In the genomic region with DNA sequence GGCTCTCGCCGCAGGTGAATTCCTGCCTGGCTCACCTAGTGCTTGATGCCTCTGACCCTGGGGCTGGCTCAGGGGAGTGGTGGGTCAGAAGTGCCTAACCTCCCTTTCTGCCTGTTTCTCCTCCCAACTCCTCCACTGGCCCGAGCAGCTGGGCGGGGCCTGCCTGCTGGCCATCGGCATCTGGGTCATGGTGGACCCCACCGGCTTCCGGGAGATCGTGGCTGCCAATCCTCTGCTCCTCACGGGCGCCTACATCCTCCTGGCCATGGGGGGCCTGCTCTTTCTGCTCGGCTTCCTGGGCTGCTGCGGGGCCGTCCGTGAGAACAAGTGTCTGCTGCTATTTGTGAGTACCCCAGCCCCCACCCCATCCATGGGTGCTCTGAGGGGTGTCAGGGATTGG, we compare ENCODE assay signal across 26 cellular contexts.
"Had no signal": no experiment of that assay in that cellular context is flagged by ENCODE, and none has a peak within 500 bp of the region (broad histone marks: within the 10 kb centered on the region; RNA-seq: fewer than 3 reads in every experiment).

No MANE protein-coding gene starts in this region.

- H3K4me2 ChIP-seq: smooth muscle cell had no signal

- H3K4me3 ChIP-seq: lower lobe of right lung, ovary, prostate gland, right lobe of liver, smooth muscle cell, tibial nerve, uterus had no signal

- H3K27ac ChIP-seq: lower lobe of right lung, ovary, prostate gland, right lobe of liver, tibial nerve, uterus had no signal

- H3K9me3 Mint-ChIP-seq: mesothelial cell of epicardium; naive B cell; natural killer cell; nephron progenitor cell; stimulated activated memory B cell treated with anti-CD40 and anti-IgM and Interleukin-4, amounts not matched to agents 10 μg/mL and 1 μg/mL and 100 μg/mL, for 72 hours; stimulated activated naive CD8-positive, alpha-beta T cell treated with anti-CD3 and anti-CD28 coated beads, Interleukin-15, amount 100 ng/mL, for 72 hours; type B pancreatic cell had no signal

- H3K36me3 ChIP-seq: lower lobe of right lung, ovary, prostate gland, right lobe of liver, tibial nerve, uterus had no signal

- H3K9me3 ChIP-seq: lower lobe of right lung, ovary, prostate gland, right lobe of liver, tibial nerve, uterus had no signal

- DNase-seq: hippocampal formation; kidney glomerular epithelial cell; left cardiac atrium; lower lobe of right lung; mammary epithelial cell; mesendoderm; naive B cell; natural killer cell; nephron progenitor cell; ovary; posterior cingulate gyrus; right lobe of liver; stimulated activated CD4-positive, alpha-beta T cell treated with anti-CD3 and anti-CD28 coated beads, Interleukin-1b, Interleukin-23, amount 100 ng/mL, for 48 hours; stimulated activated CD4-positive, alpha-beta T cell treated with anti-CD3 and anti-CD28 coated beads, Interleukin-2, amount 100 ng/mL, for 48 hours; stimulated activated CD4-positive, alpha-beta T cell treated with anti-CD3 and anti-CD28 coated beads, Interleukin-4, amount 100 ng/mL, for 4 hours; stimulated activated CD8-positive, alpha-beta memory T cell treated with anti-CD3 and anti-CD28 coated beads, Interleukin-4, amount 100 ng/mL, for 48 hours; stimulated activated naive CD4-positive, alpha-beta T cell treated with Interleukin-2 at 50 U/mL for 16 hours; stimulated activated naive CD8-positive, alpha-beta T cell treated with anti-CD3 and anti-CD28 coated beads, Interleukin-15, amount 100 ng/mL, for 72 hours; uterus had no signal

- H3K4me3 Mint-ChIP-seq: mesothelial cell of epicardium; naive B cell; natural killer cell; nephron progenitor cell; stimulated activated memory B cell treated with anti-CD40 and anti-IgM and Interleukin-4, amounts not matched to agents 10 μg/mL and 1 μg/mL and 100 μg/mL, for 72 hours; stimulated activated naive CD8-positive, alpha-beta T cell treated with anti-CD3 and anti-CD28 coated beads, Interleukin-15, amount 100 ng/mL, for 72 hours; type B pancreatic cell had no signal

- H3K27me3 Mint-ChIP-seq: stimulated activated naive CD8-positive, alpha-beta T cell treated with anti-CD3 and anti-CD28 coated beads, Interleukin-15, amount 100 ng/mL, for 72 hours; type B pancreatic cell had no signal

- H3K4me1 ChIP-seq: prostate gland, uterus had no signal

- H3K27ac Mint-ChIP-seq: mesothelial cell of epicardium; natural killer cell; nephron progenitor cell; stimulated activated memory B cell treated with anti-CD40 and anti-IgM and Interleukin-4, amounts not matched to agents 10 μg/mL and 1 μg/mL and 100 μg/mL, for 72 hours; stimulated activated naive CD8-positive, alpha-beta T cell treated with anti-CD3 and anti-CD28 coated beads, Interleukin-15, amount 100 ng/mL, for 72 hours; type B pancreatic cell had no signal

- ATAC-seq: left cardiac atrium; left lobe of liver; lower lobe of right lung; natural killer cell; right lobe of liver; stimulated activated memory B cell treated with anti-CD40 and anti-IgM and Interleukin-4, amounts not matched to agents 10 μg/mL and 1 μg/mL and 100 μg/mL, for 72 hours; stimulated activated naive CD8-positive, alpha-beta T cell treated with anti-CD3 and anti-CD28 coated beads, Interleukin-15, amount 100 ng/mL, for 72 hours had no signal

- H3K36me3 Mint-ChIP-seq: mesothelial cell of epicardium; naive B cell; natural killer cell; stimulated activated memory B cell treated with anti-CD40 and anti-IgM and Interleukin-4, amounts not matched to agents 10 μg/mL and 1 μg/mL and 100 μg/mL, for 72 hours; type B pancreatic cell had no signal

- H3K27me3 ChIP-seq: ovary, right lobe of liver, tibial nerve, uterus had no signal
